8 cellular contexts compared by ENCODE assay signal in the genomic region with DNA sequence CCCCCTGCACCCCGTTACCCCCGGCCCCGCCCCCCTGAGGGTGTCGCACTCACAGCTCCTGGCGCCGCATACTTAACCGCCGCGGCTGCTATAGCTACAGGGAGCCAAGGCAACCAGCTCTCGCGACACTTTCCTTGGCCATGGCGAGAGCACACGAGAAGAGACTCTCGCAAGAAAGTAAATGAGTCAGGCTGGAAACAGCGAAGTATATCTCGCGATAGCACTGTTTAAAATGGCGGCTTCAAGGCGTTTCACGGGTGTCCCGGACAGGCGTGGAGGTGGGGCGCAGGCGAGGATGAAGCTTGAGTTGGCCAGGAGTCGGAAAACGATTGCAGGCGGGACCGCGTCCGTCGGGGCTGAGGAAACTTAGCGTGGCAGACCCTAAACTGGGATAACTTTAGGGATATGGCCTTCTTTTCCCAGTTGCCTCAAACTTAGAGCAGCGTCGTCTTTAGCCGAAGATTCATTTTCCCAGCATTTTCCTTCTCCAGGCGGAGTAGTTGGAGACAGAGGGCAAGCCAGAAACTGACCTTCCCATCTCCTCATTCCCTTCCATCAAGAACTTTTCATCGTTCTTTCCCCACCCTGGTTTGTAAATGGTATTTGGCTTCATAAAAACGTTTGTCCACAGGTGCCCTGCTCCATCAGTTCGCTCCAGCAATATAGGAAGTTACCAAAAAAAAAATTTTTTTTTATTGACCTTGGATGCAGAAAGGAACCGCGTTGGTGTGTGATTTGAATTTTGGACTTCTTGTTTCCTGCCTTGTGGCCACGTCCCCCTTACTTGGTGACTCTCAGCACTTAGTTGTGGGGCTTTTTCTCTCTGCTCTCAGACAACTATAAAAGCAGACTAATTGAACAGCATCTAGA.
DNase-seq lines count a peak whose midpoint lies in the region; ATAC-seq, FAIRE-seq and TF ChIP-seq lines count a peak whose summit lies in the region.

No MANE protein-coding gene starts in this region.

- H3K27me3 Mint-ChIP-seq in central memory CD8-positive, alpha-beta T cell, result no peaks in the 10 kb centered on the region

- TF ChIP-seq CTCF in AG09309 (IDR thresholded peaks at IDR 0.05; ENCODE audit: control insufficient read depth, insufficient read depth, low read depth, low read length, missing control alignments), result no peak

- DNase-seq in AG09309 (ENCODE audit: low read depth), result peak; percentile 93
- DNase-seq in NCI-H226, result peak; percentile 98
- DNase-seq in activated CD4-positive, CD25-positive, alpha-beta regulatory T cell (lab: John Stamatoyannopoulos, UW), result peak; percentile 77 to 88 (median 83)
- DNase-seq in central memory CD8-positive, alpha-beta T cell (ENCODE audit: low spot score in 2 of 2), result peak; percentile 78 to 91
- peak; percentile 84 to 88 for DNase-seq in stimulated activated CD4-positive, alpha-beta T cell treated with anti-CD3 and anti-CD28 coated beads, Interleukin-12 subunit alpha, Interleukin-12 subunit beta, amount 100 ng/mL, for 24 hours (ENCODE audit: low read depth in 2 of 2)

- no peaks in the 10 kb centered on the region for H3K9me3 Mint-ChIP-seq in central memory CD8-positive, alpha-beta T cell

- peak; percentile 96 for ATAC-seq in GM19023 (IDR thresholded peaks at IDR 0.05; ENCODE audit: unreplicated experiment)
- peak; percentile 96 for ATAC-seq in HG03196 (IDR thresholded peaks at IDR 0.05; ENCODE audit: unreplicated experiment)
- ATAC-seq in central memory CD8-positive, alpha-beta T cell (replicated peaks; ENCODE audit: extremely low read depth, poor library complexity, severe bottlenecking), result peak; percentile 99

- peak overlapping the region; percentile 86 for H3K4me3 ChIP-seq in AG09309 (ENCODE audit: control insufficient read depth, low read depth, low read length)

- peak overlapping the region; percentile 98 for H3K27ac Mint-ChIP-seq in central memory CD8-positive, alpha-beta T cell (ENCODE audit: low read depth)

- H3K4me3 Mint-ChIP-seq in central memory CD8-positive, alpha-beta T cell, result peak overlapping the region; percentile 90

- H3K36me3 Mint-ChIP-seq in central memory CD8-positive, alpha-beta T cell (ENCODE audit: insufficient read depth), result peaks cover 10% of the 10 kb centered on the region

- FAIRE-seq in islet of Langerhans (lab: Jason Lieb, UNC), result peak; percentile 69

- peaks cover 16% of the 10 kb centered on the region for H3K4me1 Mint-ChIP-seq in central memory CD8-positive, alpha-beta T cell

Comparison
In these comparisons a context has a peak if more than half of its experiments do, and no peak if none do; other contexts are left out.
1. Peak in every context shown above with its lines: DNase-seq, ATAC-seq and H3K4me3 ChIP-seq.